In the genomic region with DNA sequence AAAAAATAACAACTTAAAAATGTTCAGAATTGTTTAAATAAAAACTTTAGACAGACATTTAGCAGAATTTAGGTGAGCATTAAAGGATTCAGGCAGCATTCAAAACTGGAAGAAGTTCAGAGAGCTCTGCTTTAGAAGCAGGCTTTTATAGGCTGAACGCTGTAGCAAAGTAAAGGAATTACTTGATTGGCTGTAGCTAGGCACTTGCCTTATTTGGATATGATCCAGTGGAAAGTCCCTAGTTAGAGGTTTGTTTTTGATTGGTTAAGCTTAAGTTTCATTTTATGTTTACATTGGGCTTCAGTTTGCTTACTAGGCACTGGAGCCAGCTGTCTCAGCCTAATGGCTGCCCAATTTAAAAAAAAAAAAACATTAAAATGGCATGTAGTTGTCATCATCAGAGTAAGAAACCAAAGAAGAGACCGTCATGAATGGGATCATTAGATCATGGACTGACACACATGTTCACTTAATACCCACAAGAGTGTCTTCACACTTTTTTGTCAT, we compare ENCODE assay signal across 1 cellular context.
TF ChIP-seq lines count a peak whose summit lies in the region.

No MANE protein-coding gene starts in this region.

TF ChIP-seq in HepG2, 621 proteins besides CTCF, POLR2A, EP300 and RAD21 (continued from another document and continues in another):
- TF ChIP-seq, protein P1, sequence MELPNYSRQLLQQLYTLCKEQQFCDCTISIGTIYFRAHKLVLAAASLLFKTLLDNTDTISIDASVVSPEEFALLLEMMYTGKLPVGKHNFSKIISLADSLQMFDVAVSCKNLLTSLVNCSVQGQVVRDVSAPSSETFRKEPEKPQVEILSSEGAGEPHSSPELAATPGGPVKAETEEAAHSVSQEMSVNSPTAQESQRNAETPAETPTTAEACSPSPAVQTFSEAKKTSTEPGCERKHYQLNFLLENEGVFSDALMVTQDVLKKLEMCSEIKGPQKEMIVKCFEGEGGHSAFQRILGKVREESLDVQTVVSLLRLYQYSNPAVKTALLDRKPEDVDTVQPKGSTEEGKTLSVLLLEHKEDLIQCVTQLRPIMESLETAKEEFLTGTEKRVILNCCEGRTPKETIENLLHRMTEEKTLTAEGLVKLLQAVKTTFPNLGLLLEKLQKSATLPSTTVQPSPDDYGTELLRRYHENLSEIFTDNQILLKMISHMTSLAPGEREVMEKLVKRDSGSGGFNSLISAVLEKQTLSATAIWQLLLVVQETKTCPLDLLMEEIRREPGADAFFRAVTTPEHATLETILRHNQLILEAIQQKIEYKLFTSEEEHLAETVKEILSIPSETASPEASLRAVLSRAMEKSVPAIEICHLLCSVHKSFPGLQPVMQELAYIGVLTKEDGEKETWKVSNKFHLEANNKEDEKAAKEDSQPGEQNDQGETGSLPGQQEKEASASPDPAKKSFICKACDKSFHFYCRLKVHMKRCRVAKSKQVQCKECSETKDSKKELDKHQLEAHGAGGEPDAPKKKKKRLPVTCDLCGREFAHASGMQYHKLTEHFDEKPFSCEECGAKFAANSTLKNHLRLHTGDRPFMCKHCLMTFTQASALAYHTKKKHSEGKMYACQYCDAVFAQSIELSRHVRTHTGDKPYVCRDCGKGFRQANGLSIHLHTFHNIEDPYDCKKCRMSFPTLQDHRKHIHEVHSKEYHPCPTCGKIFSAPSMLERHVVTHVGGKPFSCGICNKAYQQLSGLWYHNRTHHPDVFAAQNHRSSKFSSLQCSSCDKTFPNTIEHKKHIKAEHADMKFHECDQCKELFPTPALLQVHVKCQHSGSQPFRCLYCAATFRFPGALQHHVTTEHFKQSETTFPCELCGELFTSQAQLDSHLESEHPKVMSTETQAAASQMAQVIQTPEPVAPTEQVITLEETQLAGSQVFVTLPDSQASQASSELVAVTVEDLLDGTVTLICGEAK (IDR thresholded peaks at IDR 0.05): no peak
- TF ChIP-seq, protein P1 (CRISPR knock-in tag; IDR thresholded peaks at IDR 0.05): no peak
- TF ChIP-seq SCMH1 (CRISPR knock-in tag; IDR thresholded peaks at IDR 0.05; ENCODE audit: borderline replicate concordance): no peak
- TF ChIP-seq ZNF136 (CRISPR knock-in tag; IDR thresholded peaks at IDR 0.05; ENCODE audit: low read depth): no peak
- no peak for TF ChIP-seq ZSCAN12 (CRISPR knock-in tag; IDR thresholded peaks at IDR 0.05)
- no peak for TF ChIP-seq RNF2 (conservative IDR thresholded peaks at IDR 0.05; ENCODE audit: low read depth)
- TF ChIP-seq, protein P2, sequence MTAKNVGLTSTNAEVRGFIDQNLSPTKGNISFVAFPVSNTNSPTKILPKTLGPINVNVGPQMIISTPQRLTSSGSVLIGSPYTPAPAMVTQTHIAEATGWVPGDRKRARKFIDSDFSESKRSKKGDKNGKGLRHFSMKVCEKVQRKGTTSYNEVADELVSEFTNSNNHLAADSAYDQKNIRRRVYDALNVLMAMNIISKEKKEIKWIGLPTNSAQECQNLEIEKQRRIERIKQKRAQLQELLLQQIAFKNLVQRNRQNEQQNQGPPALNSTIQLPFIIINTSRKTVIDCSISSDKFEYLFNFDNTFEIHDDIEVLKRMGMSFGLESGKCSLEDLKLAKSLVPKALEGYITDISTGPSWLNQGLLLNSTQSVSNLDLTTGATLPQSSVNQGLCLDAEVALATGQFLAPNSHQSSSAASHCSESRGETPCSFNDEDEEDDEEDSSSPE (CRISPR knock-in tag; IDR thresholded peaks at IDR 0.05): no peak
- no peak for TF ChIP-seq CENPT (CRISPR knock-in tag; IDR thresholded peaks at IDR 0.05; ENCODE audit: low read depth)
- TF ChIP-seq, protein P3, sequence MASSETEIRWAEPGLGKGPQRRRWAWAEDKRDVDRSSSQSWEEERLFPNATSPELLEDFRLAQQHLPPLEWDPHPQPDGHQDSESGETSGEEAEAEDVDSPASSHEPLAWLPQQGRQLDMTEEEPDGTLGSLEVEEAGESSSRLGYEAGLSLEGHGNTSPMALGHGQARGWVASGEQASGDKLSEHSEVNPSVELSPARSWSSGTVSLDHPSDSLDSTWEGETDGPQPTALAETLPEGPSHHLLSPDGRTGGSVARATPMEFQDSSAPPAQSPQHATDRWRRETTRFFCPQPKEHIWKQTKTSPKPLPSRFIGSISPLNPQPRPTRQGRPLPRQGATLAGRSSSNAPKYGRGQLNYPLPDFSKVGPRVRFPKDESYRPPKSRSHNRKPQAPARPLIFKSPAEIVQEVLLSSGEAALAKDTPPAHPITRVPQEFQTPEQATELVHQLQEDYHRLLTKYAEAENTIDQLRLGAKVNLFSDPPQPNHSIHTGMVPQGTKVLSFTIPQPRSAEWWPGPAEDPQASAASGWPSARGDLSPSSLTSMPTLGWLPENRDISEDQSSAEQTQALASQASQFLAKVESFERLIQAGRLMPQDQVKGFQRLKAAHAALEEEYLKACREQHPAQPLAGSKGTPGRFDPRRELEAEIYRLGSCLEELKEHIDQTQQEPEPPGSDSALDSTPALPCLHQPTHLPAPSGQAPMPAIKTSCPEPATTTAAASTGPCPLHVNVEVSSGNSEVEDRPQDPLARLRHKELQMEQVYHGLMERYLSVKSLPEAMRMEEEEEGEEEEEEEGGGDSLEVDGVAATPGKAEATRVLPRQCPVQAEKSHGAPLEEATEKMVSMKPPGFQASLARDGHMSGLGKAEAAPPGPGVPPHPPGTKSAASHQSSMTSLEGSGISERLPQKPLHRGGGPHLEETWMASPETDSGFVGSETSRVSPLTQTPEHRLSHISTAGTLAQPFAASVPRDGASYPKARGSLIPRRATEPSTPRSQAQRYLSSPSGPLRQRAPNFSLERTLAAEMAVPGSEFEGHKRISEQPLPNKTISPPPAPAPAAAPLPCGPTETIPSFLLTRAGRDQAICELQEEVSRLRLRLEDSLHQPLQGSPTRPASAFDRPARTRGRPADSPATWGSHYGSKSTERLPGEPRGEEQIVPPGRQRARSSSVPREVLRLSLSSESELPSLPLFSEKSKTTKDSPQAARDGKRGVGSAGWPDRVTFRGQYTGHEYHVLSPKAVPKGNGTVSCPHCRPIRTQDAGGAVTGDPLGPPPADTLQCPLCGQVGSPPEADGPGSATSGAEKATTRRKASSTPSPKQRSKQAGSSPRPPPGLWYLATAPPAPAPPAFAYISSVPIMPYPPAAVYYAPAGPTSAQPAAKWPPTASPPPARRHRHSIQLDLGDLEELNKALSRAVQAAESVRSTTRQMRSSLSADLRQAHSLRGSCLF (CRISPR knock-in tag; IDR thresholded peaks at IDR 0.05; ENCODE audit: borderline replicate concordance): no peak
- TF ChIP-seq U2AF1 (optimal IDR thresholded peaks at IDR 0.05; ENCODE audit: low read depth, low read length): no peak
- no peak for TF ChIP-seq ZKSCAN8 (CRISPR knock-in tag; IDR thresholded peaks at IDR 0.05; ENCODE audit: borderline replicate concordance)
- TF ChIP-seq ZNF343 (CRISPR knock-in tag; IDR thresholded peaks at IDR 0.05): no peak
- TF ChIP-seq ZNF619 (CRISPR knock-in tag; IDR thresholded peaks at IDR 0.05): no peak
- TF ChIP-seq SALL2 (CRISPR knock-in tag; IDR thresholded peaks at IDR 0.05): no peak
- no peak for TF ChIP-seq KLF9 (CRISPR knock-in tag; IDR thresholded peaks at IDR 0.05; ENCODE audit: low read depth)
- no peak for TF ChIP-seq ZNF775 (CRISPR knock-in tag; IDR thresholded peaks at IDR 0.05; ENCODE audit: borderline replicate concordance)
- TF ChIP-seq, protein P4, sequence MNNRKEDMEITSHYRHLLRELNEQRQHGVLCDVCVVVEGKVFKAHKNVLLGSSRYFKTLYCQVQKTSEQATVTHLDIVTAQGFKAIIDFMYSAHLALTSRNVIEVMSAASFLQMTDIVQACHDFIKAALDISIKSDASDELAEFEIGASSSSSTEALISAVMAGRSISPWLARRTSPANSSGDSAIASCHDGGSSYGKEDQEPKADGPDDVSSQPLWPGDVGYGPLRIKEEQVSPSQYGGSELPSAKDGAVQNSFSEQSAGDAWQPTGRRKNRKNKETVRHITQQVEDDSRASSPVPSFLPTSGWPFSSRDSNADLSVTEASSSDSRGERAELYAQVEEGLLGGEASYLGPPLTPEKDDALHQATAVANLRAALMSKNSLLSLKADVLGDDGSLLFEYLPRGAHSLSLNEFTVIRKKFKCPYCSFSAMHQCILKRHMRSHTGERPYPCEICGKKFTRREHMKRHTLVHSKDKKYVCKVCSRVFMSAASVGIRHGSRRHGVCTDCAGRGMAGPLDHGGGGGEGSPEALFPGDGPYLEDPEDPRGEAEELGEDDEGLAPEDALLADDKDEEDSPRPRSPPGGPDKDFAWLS (CRISPR knock-in tag; IDR thresholded peaks at IDR 0.05; ENCODE audit: borderline replicate concordance): no peak
- no peak for TF ChIP-seq HNRNPLL (IDR thresholded peaks at IDR 0.05; ENCODE audit: low read depth, low read length, poor library complexity, severe bottlenecking)
- TF ChIP-seq PAWR (CRISPR knock-in tag; IDR thresholded peaks at IDR 0.05; ENCODE audit: borderline replicate concordance): no peak
- no peak for TF ChIP-seq CHCHD3 (CRISPR knock-in tag; IDR thresholded peaks at IDR 0.05)
- TF ChIP-seq GZF1 (CRISPR knock-in tag; IDR thresholded peaks at IDR 0.05): no peak
- no peak for TF ChIP-seq ARID2 (CRISPR knock-in tag; IDR thresholded peaks at IDR 0.05; ENCODE audit: borderline replicate concordance)
- no peak for TF ChIP-seq CBFB (CRISPR knock-in tag; IDR thresholded peaks at IDR 0.05)
- TF ChIP-seq SNRNP70 (IDR thresholded peaks at IDR 0.05; ENCODE audit: low read depth, low read length): no peak
- TF ChIP-seq FOXA1 (IDR thresholded peaks at IDR 0.05): no peak
- TF ChIP-seq FOXA1 (CRISPR knock-in tag; IDR thresholded peaks at IDR 0.05): peak; percentile 66
- TF ChIP-seq MTA1 (CRISPR knock-in tag; IDR thresholded peaks at IDR 0.05; ENCODE audit: borderline replicate concordance): no peak
- TF ChIP-seq, protein P5, sequence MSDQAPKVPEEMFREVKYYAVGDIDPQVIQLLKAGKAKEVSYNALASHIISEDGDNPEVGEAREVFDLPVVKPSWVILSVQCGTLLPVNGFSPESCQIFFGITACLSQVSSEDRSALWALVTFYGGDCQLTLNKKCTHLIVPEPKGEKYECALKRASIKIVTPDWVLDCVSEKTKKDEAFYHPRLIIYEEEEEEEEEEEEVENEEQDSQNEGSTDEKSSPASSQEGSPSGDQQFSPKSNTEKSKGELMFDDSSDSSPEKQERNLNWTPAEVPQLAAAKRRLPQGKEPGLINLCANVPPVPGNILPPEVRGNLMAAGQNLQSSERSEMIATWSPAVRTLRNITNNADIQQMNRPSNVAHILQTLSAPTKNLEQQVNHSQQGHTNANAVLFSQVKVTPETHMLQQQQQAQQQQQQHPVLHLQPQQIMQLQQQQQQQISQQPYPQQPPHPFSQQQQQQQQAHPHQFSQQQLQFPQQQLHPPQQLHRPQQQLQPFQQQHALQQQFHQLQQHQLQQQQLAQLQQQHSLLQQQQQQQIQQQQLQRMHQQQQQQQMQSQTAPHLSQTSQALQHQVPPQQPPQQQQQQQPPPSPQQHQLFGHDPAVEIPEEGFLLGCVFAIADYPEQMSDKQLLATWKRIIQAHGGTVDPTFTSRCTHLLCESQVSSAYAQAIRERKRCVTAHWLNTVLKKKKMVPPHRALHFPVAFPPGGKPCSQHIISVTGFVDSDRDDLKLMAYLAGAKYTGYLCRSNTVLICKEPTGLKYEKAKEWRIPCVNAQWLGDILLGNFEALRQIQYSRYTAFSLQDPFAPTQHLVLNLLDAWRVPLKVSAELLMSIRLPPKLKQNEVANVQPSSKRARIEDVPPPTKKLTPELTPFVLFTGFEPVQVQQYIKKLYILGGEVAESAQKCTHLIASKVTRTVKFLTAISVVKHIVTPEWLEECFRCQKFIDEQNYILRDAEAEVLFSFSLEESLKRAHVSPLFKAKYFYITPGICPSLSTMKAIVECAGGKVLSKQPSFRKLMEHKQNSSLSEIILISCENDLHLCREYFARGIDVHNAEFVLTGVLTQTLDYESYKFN (CRISPR knock-in tag; conservative IDR thresholded peaks at IDR 0.05): peak; percentile 48; the same call in 1 of the 2 replicates
- no peak for TF ChIP-seq SAFB2 (CRISPR knock-in tag; IDR thresholded peaks at IDR 0.05; ENCODE audit: borderline replicate concordance, low read depth)
- TF ChIP-seq KMT2A (CRISPR knock-in tag; IDR thresholded peaks at IDR 0.05): no peak
- TF ChIP-seq, protein P6, sequence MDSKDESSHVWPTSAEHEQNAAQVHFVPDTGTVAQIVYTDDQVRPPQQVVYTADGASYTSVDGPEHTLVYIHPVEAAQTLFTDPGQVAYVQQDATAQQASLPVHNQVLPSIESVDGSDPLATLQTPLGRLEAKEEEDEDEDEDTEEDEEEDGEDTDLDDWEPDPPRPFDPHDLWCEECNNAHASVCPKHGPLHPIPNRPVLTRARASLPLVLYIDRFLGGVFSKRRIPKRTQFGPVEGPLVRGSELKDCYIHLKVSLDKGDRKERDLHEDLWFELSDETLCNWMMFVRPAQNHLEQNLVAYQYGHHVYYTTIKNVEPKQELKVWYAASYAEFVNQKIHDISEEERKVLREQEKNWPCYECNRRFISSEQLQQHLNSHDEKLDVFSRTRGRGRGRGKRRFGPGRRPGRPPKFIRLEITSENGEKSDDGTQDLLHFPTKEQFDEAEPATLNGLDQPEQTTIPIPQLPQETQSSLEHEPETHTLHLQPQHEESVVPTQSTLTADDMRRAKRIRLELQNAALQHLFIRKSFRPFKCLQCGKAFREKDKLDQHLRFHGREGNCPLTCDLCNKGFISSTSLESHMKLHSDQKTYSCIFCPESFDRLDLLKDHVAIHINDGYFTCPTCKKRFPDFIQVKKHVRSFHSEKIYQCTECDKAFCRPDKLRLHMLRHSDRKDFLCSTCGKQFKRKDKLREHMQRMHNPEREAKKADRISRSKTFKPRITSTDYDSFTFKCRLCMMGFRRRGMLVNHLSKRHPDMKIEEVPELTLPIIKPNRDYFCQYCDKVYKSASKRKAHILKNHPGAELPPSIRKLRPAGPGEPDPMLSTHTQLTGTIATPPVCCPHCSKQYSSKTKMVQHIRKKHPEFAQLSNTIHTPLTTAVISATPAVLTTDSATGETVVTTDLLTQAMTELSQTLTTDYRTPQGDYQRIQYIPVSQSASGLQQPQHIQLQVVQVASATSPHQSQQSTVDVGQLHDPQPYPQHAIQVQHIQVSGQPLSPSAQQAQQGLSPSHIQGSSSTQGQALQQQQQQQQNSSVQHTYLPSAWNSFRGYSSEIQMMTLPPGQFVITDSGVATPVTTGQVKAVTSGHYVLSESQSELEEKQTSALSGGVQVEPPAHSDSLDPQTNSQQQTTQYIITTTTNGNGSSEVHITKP (CRISPR knock-in tag; IDR thresholded peaks at IDR 0.05; ENCODE audit: low read depth): no peak
